ENCODE assay signal across 10 cellular contexts in the genomic region with DNA sequence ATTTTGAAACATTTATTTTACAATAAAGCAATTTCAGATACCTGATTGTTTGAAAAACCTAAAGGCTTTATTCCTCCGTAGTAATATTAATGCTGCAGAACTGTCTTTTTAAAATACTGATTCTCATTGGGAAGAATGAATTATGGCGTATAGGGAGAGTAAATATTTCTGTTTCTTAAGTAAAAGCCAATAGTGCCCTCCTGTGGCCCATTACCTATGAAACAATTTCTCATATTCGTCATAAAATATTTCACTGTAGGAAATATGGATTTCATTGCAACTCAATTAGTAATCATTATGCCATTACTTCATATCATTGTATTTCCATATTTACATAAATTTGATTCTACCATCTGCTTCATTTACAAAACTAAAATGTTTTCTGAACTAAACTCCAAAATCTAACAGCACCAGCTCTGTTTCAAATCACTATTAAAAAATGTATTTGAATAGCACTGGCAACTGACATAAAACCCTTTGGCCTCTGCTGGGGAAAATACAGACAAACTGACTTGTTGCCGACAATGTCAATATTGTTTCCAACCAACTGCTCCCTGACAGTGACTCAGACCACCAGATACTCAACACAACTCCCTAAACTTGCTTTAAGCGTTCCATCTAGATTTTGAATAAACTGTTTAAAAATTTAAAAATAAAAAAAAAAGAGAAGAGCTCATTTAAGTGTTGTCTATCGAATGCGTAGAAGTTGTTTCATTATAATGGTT.
DNase-seq lines count a peak whose midpoint lies in the region; ATAC-seq, FAIRE-seq and TF ChIP-seq lines count a peak whose summit lies in the region.
"Had no signal": no experiment of that assay in that cellular context is flagged by ENCODE, and none has a peak within 500 bp of the region (broad histone marks: within the 10 kb centered on the region; RNA-seq: fewer than 3 reads in every experiment).

No MANE protein-coding gene starts in this region.

- FAIRE-seq in GM12892 (lab: Jason Lieb, UNC) = no peak
- FAIRE-seq: G401.6 had no signal

- DNase-seq in GM10266 (ENCODE audit: extremely low spot score) (peak; percentile 6), NCI-H69 (lab: John Stamatoyannopoulos, UW) (peak; percentile 55), fibroblast of gingiva (ENCODE audit: low read depth) (peak; percentile 54), GM12892 (ENCODE audit: insufficient read length) (no peak), T-helper 9 cell (no peak)

- ATAC-seq in HG03095 (IDR thresholded peaks at IDR 0.05; ENCODE audit: unreplicated experiment) = no peak
- no peak for ATAC-seq in HG03135 (IDR thresholded peaks at IDR 0.05; ENCODE audit: unreplicated experiment)
- ATAC-seq: Right ventricle myocardium inferior had no signal

- TF ChIP-seq POLR2A in GM12892 (IDR thresholded peaks at IDR 0.05; ENCODE audit: low read depth, low read length) = no peak

- TF ChIP-seq CTCF in 22Rv1 (IDR thresholded peaks at IDR 0.05) = peak; percentile 67
- TF ChIP-seq CTCF in GM10266 (IDR thresholded peaks at IDR 0.05; ENCODE audit: control insufficient read depth, insufficient read depth, low read depth, missing control alignments) = no peak

- H3K27ac ChIP-seq in 22Rv1 = no peak overlapping the region

Comparison
In these comparisons a context has a peak if more than half of its experiments do, and no peak if none do; other contexts are left out.
1. DNase-seq: peak in GM10266 (single experiment), NCI-H69 (single experiment) and fibroblast of gingiva (single experiment); none in GM12892 (single experiment) and T-helper 9 cell (single experiment).